1 cellular context compared by ENCODE assay signal in genomic region chr19:17215125-17215971, GRCh38.
A peak's percentile ranks its signal among the peaks of the same experiment; 100 is the strongest.
TF ChIP-seq lines count a peak whose summit lies in the region.

Gene USE1, plus strand, starts transcription at chr19:17215357. Its CDS starts 49 bp downstream, at chr19:17215406.

TF ChIP-seq in GM12878, 131 proteins besides CTCF, POLR2A, EP300 and RAD21 (continued from another document):
- peak; percentile 96 for TF ChIP-seq ELK1 (IDR thresholded peaks at IDR 0.05; ENCODE audit: low read depth, low read length)
- peak; percentile 12 to 82 for TF ChIP-seq EGR1 (IDR thresholded peaks at IDR 0.05; ENCODE audit: borderline replicate concordance in 1 of 2, low read depth in 2 of 2, low read length in 2 of 2)
- TF ChIP-seq SRF (IDR thresholded peaks at IDR 0.05; ENCODE audit: low read depth in 2 of 2, low read length in 2 of 2), result peak; percentile 74 to 90
- no peak for TF ChIP-seq CHD4 (IDR thresholded peaks at IDR 0.05)
- TF ChIP-seq USF2 (IDR thresholded peaks at IDR 0.05; ENCODE audit: borderline replicate concordance, low read depth, low read length), result no peak
- TF ChIP-seq KAT2A (conservative IDR thresholded peaks at IDR 0.05; ENCODE audit: control insufficient read depth, low read depth, low read length), result no peak
- TF ChIP-seq BACH1 (IDR thresholded peaks at IDR 0.05; ENCODE audit: borderline replicate concordance), result peak; percentile 84
- TF ChIP-seq FOXK2 (IDR thresholded peaks at IDR 0.05), result peak; percentile 81
- TF ChIP-seq ZBTB40 (IDR thresholded peaks at IDR 0.05; ENCODE audit: borderline replicate concordance), result peak; percentile 96
- peak; percentile 47; the same call in 1 of the 2 replicates for TF ChIP-seq MXI1 (IDR thresholded peaks at IDR 0.05; ENCODE audit: low read depth, low read length)
- TF ChIP-seq KLF5 (IDR thresholded peaks at IDR 0.05; ENCODE audit: partially characterized antibody), result peak; percentile 87
- TF ChIP-seq YBX1 (IDR thresholded peaks at IDR 0.05), result no peak
- TF ChIP-seq EED (IDR thresholded peaks at IDR 0.05; ENCODE audit: low read depth), result no peak
- TF ChIP-seq E2F4 (IDR thresholded peaks at IDR 0.05; ENCODE audit: low read depth, low read length), result peak; percentile 36; the same call in 1 of the 2 replicates
- no peak for TF ChIP-seq FOXM1 (IDR thresholded peaks at IDR 0.05; ENCODE audit: low read depth, low read length)
- TF ChIP-seq ZNF687 (IDR thresholded peaks at IDR 0.05), result peak; percentile 84
- TF ChIP-seq HDGF (IDR thresholded peaks at IDR 0.05), result 0 out of 2 replicates have a peak, but pooled peaks have one; percentile 45
- peak; percentile 79 for TF ChIP-seq SIX5 (IDR thresholded peaks at IDR 0.05; ENCODE audit: low read depth, low read length, severe bottlenecking)
- no peak for TF ChIP-seq SMC3 (IDR thresholded peaks at IDR 0.05; ENCODE audit: borderline replicate concordance, low read length)
- no peak for TF ChIP-seq RFX5 (IDR thresholded peaks at IDR 0.05; ENCODE audit: low read depth, low read length)
